8 cellular contexts compared by ENCODE assay signal in genomic region chr14:34983148-34983760, GRCh38. TPM values are rescaled to one million over a fixed set of nuclear protein-coding genes. Genes with fewer than 3 reads are reported as not detected.
DNase-seq lines count a peak whose midpoint lies in the region; ATAC-seq lines count a peak whose summit lies in the region.

No MANE protein-coding gene starts in this region.

- ATAC-seq in GM18907 (IDR thresholded peaks at IDR 0.05; ENCODE audit: unreplicated experiment) = peak; percentile 23
- ATAC-seq in HG02938 (IDR thresholded peaks at IDR 0.05; ENCODE audit: unreplicated experiment) = peak; percentile 8
- peak; percentile 14 for ATAC-seq in T-helper 17 cell

- H3K27me3 Mint-ChIP-seq in T-helper 17 cell = no peaks in the 10 kb centered on the region

- H3K4me3 Mint-ChIP-seq in T-helper 17 cell = no peak overlapping the region

- H3K36me3 ChIP-seq in iPS DF 6.9 (ENCODE audit: control insufficient read depth, insufficient read depth, low read length) = no peaks in the 10 kb centered on the region

- H3K36me3 Mint-ChIP-seq in T-helper 17 cell (ENCODE audit: low read depth) = peaks cover 4% of the 10 kb centered on the region

- no peak for DNase-seq in T-helper 17 cell
- DNase-seq in iPS DF 6.9 (ENCODE audit: low read depth, low spot score) = no peak
- DNase-seq in substantia nigra (lab: John Stamatoyannopoulos, UW) = no peak
- no peak for DNase-seq in NCI-H1694 (lab: John Stamatoyannopoulos, UW)
- DNase-seq in NCI-H1048 (lab: John Stamatoyannopoulos, UW) = no peak
- no peak for DNase-seq in NOMO-1 (lab: John Stamatoyannopoulos, UW; ENCODE audit: unreplicated experiment in 2 of 2)

- no peak overlapping the region for H3K27ac ChIP-seq in iPS DF 6.9 (ENCODE audit: low read length)
- H3K27ac ChIP-seq in substantia nigra (ENCODE audit: low read depth, low read length, poor library complexity, severe bottlenecking) = peak overlapping the region; percentile 100

- H3K4me3 ChIP-seq in iPS DF 6.9 (ENCODE audit: low read length) = peak overlapping the region; percentile 67

- 0 out of 2 replicates have a peak, but pooled peaks cover 2% of the 10 kb centered on the region for H3K4me1 ChIP-seq in iPS DF 6.9 (ENCODE audit: control insufficient read depth, insufficient read depth, low read length)

- H3K27ac Mint-ChIP-seq in T-helper 17 cell = no peak overlapping the region

- no peaks in the 10 kb centered on the region for H3K27me3 ChIP-seq in iPS DF 6.9 (ENCODE audit: control insufficient read depth, insufficient read depth, low read length)

- WGBS in iPS DF 6.9 (ENCODE audit: insufficient coverage, insufficient read length) = no CpG with 5 or more reads among the region's 28 CpGs

- H3K4me1 Mint-ChIP-seq in T-helper 17 cell = peaks cover 12% of the 10 kb centered on the region

- H3K9me3 ChIP-seq in T-helper 17 cell (ENCODE audit: control insufficient read depth, low read length, poor library complexity, severe bottlenecking) = no peaks in the 10 kb centered on the region
- H3K9me3 ChIP-seq in iPS DF 6.9 (ENCODE audit: control insufficient read depth, insufficient read depth, low read length) = no peaks in the 10 kb centered on the region

RNA-seq across cellular contexts. Expression of gene SRP54, which starts 0.5 kb away (rescaled TPM):
- total RNA-seq in T-helper 17 cell = 10 to 100 TPM; 35.0 to 37.9 TPM
